Comparison of ENCODE assay signal across 19 cellular contexts in genomic region chr2:197233473-197233872, GRCh38.
"Had no signal": no experiment of that assay in that cellular context is flagged by ENCODE, and none has a peak within 500 bp of the region (broad histone marks: within the 10 kb centered on the region; RNA-seq: fewer than 3 reads in every experiment).

No MANE protein-coding gene starts in this region.

- H3K9me3 ChIP-seq: body of pancreas, right atrium auricular region, suprapubic skin had no signal

- DNase-seq: activated CD4-positive, alpha-beta T cell treated with anti-CD3 and anti-CD28 coated beads, Interleukin-2, amount 50 U/mL, for 48 hours; activated CD4-positive, CD25-positive, alpha-beta regulatory T cell treated with anti-CD3 and anti-CD28 coated beads, Interleukin-2, amount 50 U/mL, for 72 hours; activated CD8-positive, alpha-beta memory T cell treated with anti-CD3 and anti-CD28 coated beads, Interleukin-2, amount 50 U/mL, for 4 hours; activated naive CD4-positive, alpha-beta T cell treated with anti-CD3 and anti-CD28 coated beads, Interleukin-2, amount 50 U/mL, for 16 hours; amygdala; body of pancreas; caudate nucleus; stimulated activated CD4-positive, alpha-beta T cell treated with anti-CD3 and anti-CD28 coated beads, Interleukin-15, amount 100 ng/mL, for 24 hours; stimulated activated CD4-positive, alpha-beta T cell treated with anti-CD3 and anti-CD28 coated beads, Interleukin-4, amount 100 ng/mL, for 1 hour; stimulated activated naive CD8-positive, alpha-beta T cell treated with anti-CD3 and anti-CD28 coated beads, Interleukin-15, Interleukin-2, amounts not matched to agents 100 U/mL and 50 U/mL, for 24 hours; T-helper 9 cell had no signal

- H3K4me1 ChIP-seq: body of pancreas had no signal

- H3K27ac ChIP-seq: body of pancreas, coronary artery, right atrium auricular region, suprapubic skin had no signal

- H3K36me3 Mint-ChIP-seq: type B pancreatic cell had no signal

- H3K4me3 ChIP-seq: body of pancreas, coronary artery, right atrium auricular region, skin epidermis, suprapubic skin had no signal

- H3K4me3 Mint-ChIP-seq: type B pancreatic cell had no signal

- FAIRE-seq: keratinocyte had no signal

- H3K27ac Mint-ChIP-seq: type B pancreatic cell had no signal

- H3K27me3 Mint-ChIP-seq: type B pancreatic cell had no signal

- H3K36me3 ChIP-seq: right atrium auricular region, suprapubic skin had no signal

- H3K27me3 ChIP-seq: body of pancreas, right atrium auricular region, suprapubic skin had no signal

- ATAC-seq: body of pancreas; esophagus mucosa; left lobe of liver; stimulated activated naive CD8-positive, alpha-beta T cell treated with anti-CD3 and anti-CD28 coated beads, Interleukin-15, Interleukin-2, amounts not matched to agents 100 U/mL and 50 U/mL, for 24 hours had no signal
